Comparison of ENCODE assay signal across 12 cellular contexts in the genomic region with DNA sequence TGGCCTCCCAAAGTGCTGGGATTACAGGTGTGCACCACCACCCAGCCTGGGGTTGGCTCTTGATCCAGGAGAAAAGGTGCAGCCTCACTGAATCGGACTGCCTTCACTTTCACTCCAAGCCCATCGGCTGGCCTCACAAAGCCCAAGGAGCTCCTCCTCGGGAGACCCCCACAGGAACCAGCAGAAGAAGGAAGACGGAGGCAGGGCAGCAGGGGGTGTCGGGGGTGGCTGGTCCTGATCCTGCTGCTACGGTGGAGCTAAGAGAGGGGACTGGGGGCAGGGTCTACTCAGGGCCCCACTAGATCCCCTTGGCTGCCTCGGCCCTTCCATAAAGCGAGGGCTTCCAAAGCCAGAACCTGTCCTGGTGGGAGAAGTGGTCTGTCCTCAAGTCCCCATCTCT.
DNase-seq lines count a peak whose midpoint lies in the region; ATAC-seq and TF ChIP-seq lines count a peak whose summit lies in the region.
"Had no signal": no experiment of that assay in that cellular context is flagged by ENCODE, and none has a peak within 500 bp of the region (broad histone marks: within the 10 kb centered on the region; RNA-seq: fewer than 3 reads in every experiment).

No MANE protein-coding gene starts in this region.

- POLR2A ChIA-PET in activated CD4-positive, alpha-beta T cell treated with anti-CD3 and anti-CD28 coated beads for 36 hours (lab: Charles Lee): interaction anchor here (1.2 kb wide), 1 partner anchor 72 kb away, joined by 3 read pairs; no protein-coding TSS in a partner anchor
- POLR2A ChIA-PET in HEK293 (lab: Yijun Ruan, JAX): interaction anchor here (1.0 kb wide), 1 partner anchor 12 kb away, joined by 3 read pairs; no protein-coding TSS in a partner anchor

- no peaks in the 10 kb centered on the region for H3K9me3 Mint-ChIP-seq in activated CD4-positive, alpha-beta T cell treated with anti-CD3 and anti-CD28 coated beads for 36 hours (ENCODE audit: low read depth)
- H3K9me3 Mint-ChIP-seq in chondrocyte (ENCODE audit: low read depth): no peaks in the 10 kb centered on the region

- 0 out of 2 replicates have a peak, but pooled peaks cover 3% of the 10 kb centered on the region for H3K4me1 ChIP-seq in HEK293 (ENCODE audit: control insufficient read depth, insufficient read depth, low read length)

- peaks cover 0 to 14% of the 10 kb centered on the region in 2 experiments; a peak in 1 of 3 replicates for H3K36me3 ChIP-seq in HEK293 (ENCODE audit: control insufficient read depth in 2 of 2, insufficient read depth in 1 of 2, low read length in 2 of 2)

- CTCF ChIA-PET in activated CD4-positive, alpha-beta T cell treated with anti-CD3 and anti-CD28 coated beads for 36 hours (lab: Charles Lee): interaction anchor here (0.7 to 2.3 kb wide), 7 partner anchors 9 to 482 kb away, joined by 3 to 10 read pairs (median 5); no protein-coding TSS in a partner anchor
- CTCF ChIA-PET in HEK293 (lab: Yijun Ruan, JAX): interaction anchor here (0.6 to 1.0 kb wide), 4 partner anchors 9 to 55 kb away, joined by 3 read pairs; no protein-coding TSS in a partner anchor

- H3K36me3 Mint-ChIP-seq in activated CD4-positive, alpha-beta T cell treated with anti-CD3 and anti-CD28 coated beads for 36 hours (ENCODE audit: low read depth): peaks cover 35% of the 10 kb centered on the region
- H3K36me3 Mint-ChIP-seq in chondrocyte (ENCODE audit: low read depth): peaks cover 6% of the 10 kb centered on the region

- H3K4me3 Mint-ChIP-seq in activated CD4-positive, alpha-beta T cell treated with anti-CD3 and anti-CD28 coated beads for 36 hours: no peak overlapping the region
- H3K4me3 Mint-ChIP-seq in chondrocyte (ENCODE audit: unreplicated experiment): no peak overlapping the region

- H3K27ac Mint-ChIP-seq in activated CD4-positive, alpha-beta T cell treated with anti-CD3 and anti-CD28 coated beads for 36 hours: peak overlapping the region; percentile 25
- no peak overlapping the region for H3K27ac Mint-ChIP-seq in chondrocyte (ENCODE audit: unreplicated experiment)

- no peak for TF ChIP-seq CTCF in HEK293 (tag by site-specific recombination; IDR thresholded peaks at IDR 0.05)
- no peak for TF ChIP-seq CTCF in chondrocyte (IDR thresholded peaks at IDR 0.05)

- no peak overlapping the region for H3K27ac ChIP-seq in HEK293 (ENCODE audit: extremely low read depth, low read depth, low read length)
- H3K27ac ChIP-seq: 22Rv1, GM23248 had no signal

- ATAC-seq in activated CD4-positive, alpha-beta T cell treated with anti-CD3 and anti-CD28 coated beads for 36 hours: no peak

- intact Hi-C loops in activated CD4-positive, alpha-beta T cell treated with anti-CD3 and anti-CD28 coated beads for 36 hours (cut with DNase I, micrococcal nuclease): loop anchor here in 1 of 2 experiments (5.0 kb wide), 1 partner anchor 35 kb away; no protein-coding TSS in a partner anchor
- intact Hi-C loops in posterior vena cava (cut with DNase I): no loop called here

- H3K4me1 Mint-ChIP-seq in activated CD4-positive, alpha-beta T cell treated with anti-CD3 and anti-CD28 coated beads for 36 hours: peaks cover 50% of the 10 kb centered on the region
- H3K4me1 Mint-ChIP-seq in chondrocyte (ENCODE audit: low read depth): peaks cover 15% of the 10 kb centered on the region

- no peaks in the 10 kb centered on the region for H3K9me3 ChIP-seq in HEK293 (ENCODE audit: control insufficient read depth, insufficient read depth, low read depth, low read length)

- no peaks in the 10 kb centered on the region for H3K27me3 Mint-ChIP-seq in activated CD4-positive, alpha-beta T cell treated with anti-CD3 and anti-CD28 coated beads for 36 hours
- H3K27me3 Mint-ChIP-seq in chondrocyte (ENCODE audit: low read depth): no peaks in the 10 kb centered on the region

- DNase-seq in activated CD4-positive, alpha-beta T cell treated with anti-CD3 and anti-CD28 coated beads for 36 hours: no peak
- no peak for DNase-seq in activated CD4-positive, alpha-beta T cell treated with anti-CD3 and anti-CD28 coated beads for 4 hours
- peak; percentile 77 for DNase-seq in chondrocyte (ENCODE audit: low spot score)
- peak; percentile 36 for DNase-seq in posterior vena cava (ENCODE audit: low spot score)
- DNase-seq in MV-4-11 (lab: John Stamatoyannopoulos, UW): no peak
- DNase-seq in mesenteric fat pad (ENCODE audit: low spot score): no peak
- DNase-seq in NCI-H2171 treated with DMSO at 0.1 percent for 48 hours (lab: John Stamatoyannopoulos, UW): no peak
- DNase-seq: foreskin melanocyte, NCI-H1436 had no signal

- no peak overlapping the region for H3K4me3 ChIP-seq in HEK293 (ENCODE audit: low read depth, low read length)
- H3K4me3 ChIP-seq: GM23248 had no signal

TF ChIP-seq in HEK293, 187 proteins besides CTCF, POLR2A, EP300 and RAD21:
- TF ChIP-seq ZNF416 (tag by site-specific recombination; IDR thresholded peaks at IDR 0.05): 0 out of 2 replicates have a peak, but pooled peaks have one; percentile 12
- no peak for TF ChIP-seq ZNF677 (tag by site-specific recombination; IDR thresholded peaks at IDR 0.05)

Comparison
In these comparisons a context has a peak if more than half of its experiments do, and no peak if none do; other contexts are left out.
1. DNase-seq: peak in chondrocyte (single experiment) and posterior vena cava (single experiment); none in activated CD4-positive, alpha-beta T cell treated with anti-CD3 and anti-CD28 coated beads for 36 hours (single experiment), activated CD4-positive, alpha-beta T cell treated with anti-CD3 and anti-CD28 coated beads for 4 hours (0 of 2), MV-4-11 (single experiment), mesenteric fat pad (single experiment) and NCI-H2171 treated with DMSO at 0.1 percent for 48 hours (single experiment).